ENCODE assay signal across 11 cellular contexts in the genomic region with DNA sequence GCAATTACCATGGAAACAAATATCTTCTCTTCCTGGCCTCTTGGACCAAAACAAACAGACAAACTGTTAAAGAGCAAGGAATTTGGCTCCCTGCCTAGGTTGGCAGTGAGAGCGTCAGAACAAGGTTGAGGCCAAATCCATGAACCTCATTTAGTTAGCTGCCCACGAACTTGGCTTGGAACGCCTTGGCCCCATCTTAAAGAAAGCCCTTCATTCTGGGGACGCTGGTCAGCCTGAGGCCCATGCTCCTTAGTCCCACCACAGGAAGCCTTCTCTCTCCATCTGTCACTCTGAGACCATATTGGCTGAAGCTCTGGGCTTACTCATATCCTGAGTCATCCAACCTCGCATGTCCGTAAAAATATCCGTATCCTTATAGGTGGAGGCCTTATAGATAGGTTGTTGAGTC.
A peak's percentile ranks its signal among the peaks of the same experiment; 100 is the strongest.
DNase-seq lines count a peak whose midpoint lies in the region; TF ChIP-seq lines count a peak whose summit lies in the region.
"Had no signal": no experiment of that assay in that cellular context is flagged by ENCODE, and none has a peak within 500 bp of the region (broad histone marks: within the 10 kb centered on the region; RNA-seq: fewer than 3 reads in every experiment).

No MANE protein-coding gene starts in this region.

- no peaks in the 10 kb centered on the region for H3K36me3 Mint-ChIP-seq in endothelial cell (ENCODE audit: low read depth, unreplicated experiment)

- no peaks in the 10 kb centered on the region for H3K9me3 Mint-ChIP-seq in endothelial cell (ENCODE audit: unreplicated experiment)

- POLR2A ChIA-PET in BJ (lab: Charles Lee) = no interaction called here

- H3K27ac Mint-ChIP-seq in endothelial cell (ENCODE audit: unreplicated experiment) = no peak overlapping the region

- CTCF ChIA-PET in BJ (lab: Yijun Ruan, JAX) = interaction anchor here (1.0 to 13.7 kb wide), 6 partner anchors 208 to 346 kb away, joined by 3 to 499 read pairs (median 16); no protein-coding TSS in a partner anchor

- no peak for TF ChIP-seq CTCF in BJ (IDR thresholded peaks at IDR 0.05; ENCODE audit: insufficient read depth, low read depth, low read length)
- no peak for TF ChIP-seq CTCF in endothelial cell (IDR thresholded peaks at IDR 0.05; ENCODE audit: unreplicated experiment)

- no peak overlapping the region for H3K4me3 ChIP-seq in BJ (ENCODE audit: low read depth, low read length)

- no peaks in the 10 kb centered on the region for H3K36me3 ChIP-seq in BJ (ENCODE audit: control insufficient read depth, insufficient read depth, low read length)

- peaks cover 7% of the 10 kb centered on the region for H3K4me1 Mint-ChIP-seq in endothelial cell (ENCODE audit: unreplicated experiment)

- no peak overlapping the region for H3K4me3 Mint-ChIP-seq in endothelial cell (ENCODE audit: unreplicated experiment)

- H3K27me3 ChIP-seq in BJ (ENCODE audit: control insufficient read depth, insufficient read depth, low read length) = no peaks in the 10 kb centered on the region

- peak; percentile 38 for DNase-seq in BJ (ENCODE audit: low read depth)
- peak; percentile 41 for DNase-seq in NCI-H2196 (lab: John Stamatoyannopoulos, UW; ENCODE audit: unreplicated experiment)
- peak; percentile 27 for DNase-seq in dedifferentiated amniotic fluid mesenchymal stem cell (ENCODE audit: extremely low spot score)
- peak; percentile 88 for DNase-seq in medulla oblongata (ENCODE audit: extremely low spot score)
- DNase-seq in stimulated activated CD4-positive, alpha-beta T cell treated with anti-CD3 and anti-CD28 coated beads, Interleukin-12 subunit alpha, Interleukin-12 subunit beta, amount 100 ng/mL, for 4 hours = no peak
- DNase-seq in HuH-7.5 (ENCODE audit: low spot score) = no peak
- DNase-seq in endothelial cell (ENCODE audit: low spot score) = no peak
- DNase-seq in activated CD4-positive, alpha-beta T cell treated with anti-CD3 and anti-CD28 coated beads, Interleukin-2, amount 50 U/mL, for 1 hour = no peak
- DNase-seq: NCI-H2171; stimulated activated naive CD8-positive, alpha-beta T cell treated with anti-CD3 and anti-CD28 coated beads, Interleukin-15, Interleukin-2, amounts not matched to agents 100 U/mL and 50 U/mL, for 24 hours; T-helper 2 cell had no signal

- H3K27me3 Mint-ChIP-seq in endothelial cell (ENCODE audit: unreplicated experiment) = peaks cover 3% of the 10 kb centered on the region

Comparison
In these comparisons a context has a peak if more than half of its experiments do, and no peak if none do; other contexts are left out.
1. DNase-seq: peak in BJ (single experiment), NCI-H2196 (single experiment), dedifferentiated amniotic fluid mesenchymal stem cell (single experiment) and medulla oblongata (single experiment); none in stimulated activated CD4-positive, alpha-beta T cell treated with anti-CD3 and anti-CD28 coated beads, Interleukin-12 subunit alpha, Interleukin-12 subunit beta, amount 100 ng/mL, for 4 hours (single experiment), HuH-7.5 (single experiment), endothelial cell (single experiment) and activated CD4-positive, alpha-beta T cell treated with anti-CD3 and anti-CD28 coated beads, Interleukin-2, amount 50 U/mL, for 1 hour (single experiment).